ENCODE assay signal across 10 cellular contexts in genomic region chr3:71360694-71361093, GRCh38.
DNase-seq lines count a peak whose midpoint lies in the region; ATAC-seq and TF ChIP-seq lines count a peak whose summit lies in the region.
"Had no signal": no experiment of that assay in that cellular context is flagged by ENCODE, and none has a peak within 500 bp of the region (broad histone marks: within the 10 kb centered on the region; RNA-seq: fewer than 3 reads in every experiment).

No MANE protein-coding gene starts in this region.

- H3K4me3 ChIP-seq in DOHH2 (ENCODE audit: low read length), result peak overlapping the region; percentile 35
- H3K4me3 ChIP-seq: prostate gland had no signal

- peak overlapping the region; percentile 60 for H3K4me2 ChIP-seq in DOHH2 (ENCODE audit: low read length)

- H3K4me3 Mint-ChIP-seq in activated T-helper 17 cell treated with anti-CD3 and anti-CD28 coated beads, Interleukin-2, amount 50 U/mL, for 72 hours, result peak overlapping the region; percentile 63
- H3K4me3 Mint-ChIP-seq in glutamatergic neuron (ENCODE audit: unreplicated experiment), result no peak overlapping the region

- H3K4me1 Mint-ChIP-seq in activated T-helper 17 cell treated with anti-CD3 and anti-CD28 coated beads, Interleukin-2, amount 50 U/mL, for 72 hours, result peaks cover 40% of the 10 kb centered on the region
- peaks cover 2% of the 10 kb centered on the region for H3K4me1 Mint-ChIP-seq in glutamatergic neuron (ENCODE audit: low read depth, unreplicated experiment)

- H3F3A ChIP-seq in DOHH2 (ENCODE audit: control insufficient read depth, insufficient read depth), result peaks cover 10% of the 10 kb centered on the region; the same call in 1 of the 2 replicates

- ATAC-seq in GM19438 (IDR thresholded peaks at IDR 0.05; ENCODE audit: low read depth, unreplicated experiment), result peak; percentile 71
- ATAC-seq in HG03066 (IDR thresholded peaks at IDR 0.05; ENCODE audit: low read depth, unreplicated experiment), result peak; percentile 89
- peak; percentile 68 for ATAC-seq in activated T-helper 17 cell treated with anti-CD3 and anti-CD28 coated beads, Interleukin-2, amount 50 U/mL, for 72 hours (replicated peaks)

- no peaks in the 10 kb centered on the region for H3K27me3 ChIP-seq in DOHH2 (ENCODE audit: control insufficient read depth, low read length)
- H3K27me3 ChIP-seq: Peyer's patch had no signal

- peaks cover 52% of the 10 kb centered on the region for H3K79me2 ChIP-seq in DOHH2 (ENCODE audit: control insufficient read depth, low read length)

- no peaks in the 10 kb centered on the region for H3K9me3 ChIP-seq in DOHH2 (ENCODE audit: control insufficient read depth, insufficient read depth, low read length)
- H3K9me3 ChIP-seq: Peyer's patch, prostate gland had no signal

- H3K9me3 Mint-ChIP-seq in activated T-helper 17 cell treated with anti-CD3 and anti-CD28 coated beads, Interleukin-2, amount 50 U/mL, for 72 hours, result no peaks in the 10 kb centered on the region
- H3K9me3 Mint-ChIP-seq in glutamatergic neuron (ENCODE audit: unreplicated experiment), result no peaks in the 10 kb centered on the region

- H3K27me3 Mint-ChIP-seq in activated T-helper 17 cell treated with anti-CD3 and anti-CD28 coated beads, Interleukin-2, amount 50 U/mL, for 72 hours, result no peaks in the 10 kb centered on the region
- peaks cover 1% of the 10 kb centered on the region for H3K27me3 Mint-ChIP-seq in glutamatergic neuron (ENCODE audit: unreplicated experiment)

- no peak for TF ChIP-seq CTCF in DOHH2 (IDR thresholded peaks at IDR 0.05; ENCODE audit: low read depth, low read length, poor library complexity, severe bottlenecking)
- TF ChIP-seq CTCF in glutamatergic neuron (IDR thresholded peaks at IDR 0.05; ENCODE audit: partially characterized antibody, unreplicated experiment), result no peak

- peaks cover 20% of the 10 kb centered on the region for H3K36me3 ChIP-seq in DOHH2 (ENCODE audit: control insufficient read depth, low read length)
- H3K36me3 ChIP-seq: Peyer's patch, prostate gland had no signal

- H3K4me1 ChIP-seq in DOHH2 (ENCODE audit: control insufficient read depth, low read length), result peaks cover 73% of the 10 kb centered on the region
- H3K4me1 ChIP-seq: prostate gland had no signal

- DNase-seq in DMS114 treated with DMSO at 0.1 percent for 48 hours (lab: John Stamatoyannopoulos, UW; ENCODE audit: unreplicated experiment), result no peak
- no peak for DNase-seq in NCI-H2196 (lab: John Stamatoyannopoulos, UW; ENCODE audit: unreplicated experiment)
- no peak for DNase-seq in glutamatergic neuron
- no peak for DNase-seq in NCI-H82 treated with DMSO at 0.1 percent for 48 hours (lab: John Stamatoyannopoulos, UW; ENCODE audit: unreplicated experiment)
- DNase-seq: Peyer's patch had no signal

- H4K20me1 ChIP-seq in DOHH2 (ENCODE audit: control insufficient read depth, insufficient read depth, low read depth, low read length), result peaks cover 8% of the 10 kb centered on the region

- H3K9me2 ChIP-seq in DOHH2 (replicated peaks; ENCODE audit: control insufficient read depth, low read length), result no peaks in the 10 kb centered on the region

- H3K36me3 Mint-ChIP-seq in activated T-helper 17 cell treated with anti-CD3 and anti-CD28 coated beads, Interleukin-2, amount 50 U/mL, for 72 hours (ENCODE audit: low read depth), result peaks cover 10% of the 10 kb centered on the region
- H3K36me3 Mint-ChIP-seq in glutamatergic neuron (ENCODE audit: unreplicated experiment), result no peaks in the 10 kb centered on the region

- peak overlapping the region; percentile 20 for H3K27ac ChIP-seq in DOHH2 (ENCODE audit: low read depth, low read length)
- H3K27ac ChIP-seq: prostate gland had no signal

- peak overlapping the region; percentile 86 for H3K27ac Mint-ChIP-seq in activated T-helper 17 cell treated with anti-CD3 and anti-CD28 coated beads, Interleukin-2, amount 50 U/mL, for 72 hours
- H3K27ac Mint-ChIP-seq in glutamatergic neuron (ENCODE audit: unreplicated experiment), result no peak overlapping the region
